11 cellular contexts compared by ENCODE assay signal in the genomic region with DNA sequence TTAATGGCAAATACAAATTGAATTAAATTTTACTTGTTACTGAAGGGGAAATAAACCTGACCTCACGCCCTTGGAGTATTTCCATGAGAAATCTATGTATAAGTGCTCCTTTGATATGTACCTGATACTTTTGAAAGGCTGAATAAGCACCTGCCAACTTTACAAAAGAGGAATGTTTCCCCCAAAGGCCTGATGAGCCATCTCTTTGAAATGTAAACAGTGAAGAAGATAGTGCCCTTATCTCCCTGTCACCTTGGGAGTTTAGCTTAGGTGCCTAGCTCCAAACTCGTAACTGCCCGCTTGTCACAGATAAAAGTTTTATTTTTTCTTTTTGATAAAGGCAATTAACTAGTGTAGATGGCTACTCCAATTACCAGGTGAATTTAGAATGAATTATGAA. TPM values are rescaled to one million over a fixed set of nuclear protein-coding genes. Genes with fewer than 3 reads are reported as not detected.
DNase-seq lines count a peak whose midpoint lies in the region; ATAC-seq and TF ChIP-seq lines count a peak whose summit lies in the region.
"Had no signal": no experiment of that assay in that cellular context is flagged by ENCODE, and none has a peak within 500 bp of the region (broad histone marks: within the 10 kb centered on the region; RNA-seq: fewer than 3 reads in every experiment).

No MANE protein-coding gene starts in this region.

- POLR2A ChIA-PET in activated CD4-positive, alpha-beta T cell treated with anti-CD3 and anti-CD28 coated beads, Interleukin-2, amount 10 ng/mL, durations not matched to agents 7 days and 5 days (lab: Charles Lee), result interaction anchor here (1.0 kb wide), 1 partner anchor 39 kb away, joined by 3 read pairs; a partner anchor contains a TSS

- H3K9ac ChIP-seq in OCI-LY3 (ENCODE audit: low read length) (no peak overlapping the region), smooth muscle cell (ENCODE audit: low read depth) (no peak overlapping the region)

- H4K20me1 ChIP-seq in OCI-LY3 (ENCODE audit: insufficient read depth, low read length) (no peaks in the 10 kb centered on the region), smooth muscle cell (ENCODE audit: low read depth) (no peaks in the 10 kb centered on the region)

- peaks cover 21% of the 10 kb centered on the region for H3K4me1 Mint-ChIP-seq in activated CD4-positive, alpha-beta T cell treated with anti-CD3 and anti-CD28 coated beads, Interleukin-2, amount 10 ng/mL, durations not matched to agents 7 days and 5 days

- peaks cover 31% of the 10 kb centered on the region for H3K27me3 Mint-ChIP-seq in activated CD4-positive, alpha-beta T cell treated with anti-CD3 and anti-CD28 coated beads, Interleukin-2, amount 10 ng/mL, durations not matched to agents 7 days and 5 days

- peak overlapping the region; percentile 30 for H3K4me3 Mint-ChIP-seq in activated CD4-positive, alpha-beta T cell treated with anti-CD3 and anti-CD28 coated beads, Interleukin-2, amount 10 ng/mL, durations not matched to agents 7 days and 5 days

- no peaks in the 10 kb centered on the region for H3F3A ChIP-seq in smooth muscle cell (ENCODE audit: low read depth)

- no peak overlapping the region for H3K27ac Mint-ChIP-seq in activated CD4-positive, alpha-beta T cell treated with anti-CD3 and anti-CD28 coated beads, Interleukin-2, amount 10 ng/mL, durations not matched to agents 7 days and 5 days

- CTCF ChIA-PET in activated CD4-positive, alpha-beta T cell treated with anti-CD3 and anti-CD28 coated beads, Interleukin-2, amount 10 ng/mL, durations not matched to agents 7 days and 5 days (lab: Charles Lee), result interaction anchor here (1.8 to 3.7 kb wide), 2 partner anchors 11 to 14 kb away, joined by 9 to 35 read pairs; no protein-coding TSS in a partner anchor

- H3K9me3 ChIP-seq in OCI-LY3 (ENCODE audit: insufficient read depth, low read length), result no peaks in the 10 kb centered on the region
- no peaks in the 10 kb centered on the region for H3K9me3 ChIP-seq in smooth muscle cell (replicated peaks; ENCODE audit: low read depth)
- H3K9me3 ChIP-seq: SJSA1 had no signal

- WGBS in smooth muscle cell (ENCODE audit: low lambda C conversion rate), result 25% methylated on average over 3 of the region's 3 CpGs

- H3K36me3 Mint-ChIP-seq in activated CD4-positive, alpha-beta T cell treated with anti-CD3 and anti-CD28 coated beads, Interleukin-2, amount 10 ng/mL, durations not matched to agents 7 days and 5 days (ENCODE audit: low read depth), result no peaks in the 10 kb centered on the region

- H3K4me2 ChIP-seq in OCI-LY3 (ENCODE audit: low read length) (peak overlapping the region; percentile 79), smooth muscle cell (peak overlapping the region; percentile 95)

- TF ChIP-seq CTCF in OCI-LY3 (IDR thresholded peaks at IDR 0.05; ENCODE audit: low read depth, low read length) (no peak), fibroblast of the aortic adventitia (IDR thresholded peaks at IDR 0.05; ENCODE audit: insufficient read depth, low read length) (no peak), smooth muscle cell (IDR thresholded peaks at IDR 0.05; ENCODE audit: borderline replicate concordance, insufficient read depth, poor library complexity, severe bottlenecking) (no peak)

- H2AFZ ChIP-seq in OCI-LY3 (ENCODE audit: low read depth, low read length) (no peak overlapping the region), smooth muscle cell (ENCODE audit: low read depth) (peak overlapping the region; percentile 96)

- ATAC-seq in HG03571 (IDR thresholded peaks at IDR 0.05; ENCODE audit: unreplicated experiment), result no peak

- H3K27me3 ChIP-seq in OCI-LY3 (ENCODE audit: low read depth, low read length) (peaks cover 10% of the 10 kb centered on the region), smooth muscle cell (ENCODE audit: low read depth) (peaks cover 21% of the 10 kb centered on the region)
- H3K27me3 ChIP-seq: SJSA1 had no signal

- H3K36me3 ChIP-seq in OCI-LY3 (replicated peaks; ENCODE audit: low read depth, low read length), result no peaks in the 10 kb centered on the region
- no peaks in the 10 kb centered on the region for H3K36me3 ChIP-seq in smooth muscle cell (ENCODE audit: low read depth)
- H3K36me3 ChIP-seq: SJSA1 had no signal

- H3K9me3 Mint-ChIP-seq in activated CD4-positive, alpha-beta T cell treated with anti-CD3 and anti-CD28 coated beads, Interleukin-2, amount 10 ng/mL, durations not matched to agents 7 days and 5 days, result no peaks in the 10 kb centered on the region

- no peak for DNase-seq in activated CD4-positive, alpha-beta T cell treated with anti-CD3 and anti-CD28 coated beads, Interleukin-2, amount 10 ng/mL, durations not matched to agents 7 days and 5 days
- DNase-seq in activated CD4-positive, alpha-beta T cell treated with anti-CD3 and anti-CD28 coated beads for 48 hours, result no peak
- DNase-seq in fibroblast of the aortic adventitia (ENCODE audit: low read depth) (no peak), smooth muscle cell (lab: John Stamatoyannopoulos, UW; ENCODE audit: unreplicated experiment) (no peak), NCI-H82 treated with DMSO at 0.1 percent for 48 hours (lab: John Stamatoyannopoulos, UW; ENCODE audit: unreplicated experiment) (no peak), HUDEP-2 (lab: John Stamatoyannopoulos, UW; ENCODE audit: unreplicated experiment in 76 of 76) (no peak)
- DNase-seq: stimulated activated CD8-positive, alpha-beta memory T cell treated with anti-CD3 and anti-CD28 coated beads, Interleukin-4, amount 100 ng/mL, for 48 hours had no signal

- H3K27ac ChIP-seq in OCI-LY3 (ENCODE audit: low read length), result no peak overlapping the region
- H3K27ac ChIP-seq in smooth muscle cell (ENCODE audit: low read depth), result no peak overlapping the region

- H3K4me3 ChIP-seq in OCI-LY3 (ENCODE audit: low read length), result peak overlapping the region; percentile 89
- peak overlapping the region; percentile 90 for H3K4me3 ChIP-seq in fibroblast of the aortic adventitia (ENCODE audit: low read depth, low read length)
- H3K4me3 ChIP-seq in smooth muscle cell, result peak overlapping the region; percentile 78

- peaks cover 23% of the 10 kb centered on the region for H3K79me2 ChIP-seq in OCI-LY3 (ENCODE audit: low read length)
- peaks cover 25% of the 10 kb centered on the region for H3K79me2 ChIP-seq in smooth muscle cell (ENCODE audit: low read depth)

- H3K4me1 ChIP-seq in OCI-LY3 (ENCODE audit: low read length) (peaks cover 10% of the 10 kb centered on the region), smooth muscle cell (ENCODE audit: low read depth) (peaks cover 11% of the 10 kb centered on the region)

RNA-seq across cellular contexts. Expression of a gene that starts 1.1 kb away (rescaled TPM):
- total RNA-seq in activated CD4-positive, alpha-beta T cell treated with anti-CD3 and anti-CD28 coated beads, Interleukin-2, amount 10 ng/mL, durations not matched to agents 7 days and 5 days, result 1 to 10 TPM; 8.9 to 9.3 TPM
- total RNA-seq in fibroblast of the aortic adventitia (ENCODE audit: low replicate concordance) (9.7 and 45.2 TPM in 2 replicates), smooth muscle cell (2.3 and 5.0 TPM in 2 replicates)
- 4.3 and 5.0 TPM in 2 replicates for polyA plus RNA-seq in smooth muscle cell

RNA-seq across cellular contexts. Expression of a gene that starts 26.6 kb away (rescaled TPM):
- not detected for total RNA-seq in activated CD4-positive, alpha-beta T cell treated with anti-CD3 and anti-CD28 coated beads, Interleukin-2, amount 10 ng/mL, durations not matched to agents 7 days and 5 days
- total RNA-seq in fibroblast of the aortic adventitia (ENCODE audit: low replicate concordance) (not detected in 2 replicates), smooth muscle cell (not detected in 2 replicates)
- not detected in 2 replicates for polyA plus RNA-seq in smooth muscle cell
- total RNA-seq: renal cortical epithelial cell, SJSA1 had no signal

RNA-seq across cellular contexts. Expression of a gene that starts 39.2 kb away (rescaled TPM):
- 100 to 1,000 TPM; 247 to 291 TPM for total RNA-seq in activated CD4-positive, alpha-beta T cell treated with anti-CD3 and anti-CD28 coated beads, Interleukin-2, amount 10 ng/mL, durations not matched to agents 7 days and 5 days
- total RNA-seq in fibroblast of the aortic adventitia (ENCODE audit: low replicate concordance) (47.6 and 86.5 TPM in 2 replicates), smooth muscle cell (245 and 250 TPM in 2 replicates)
- polyA plus RNA-seq in smooth muscle cell, result 281 and 296 TPM in 2 replicates
